In genomic region chr19:19674315-19674714, GRCh38 we compare ENCODE assay signal across 11 cellular contexts. TPM values are rescaled to one million over a fixed set of nuclear protein-coding genes. Genes with fewer than 3 reads are reported as not detected.
"Had no signal": no experiment of that assay in that cellular context is flagged by ENCODE, and none has a peak within 500 bp of the region (broad histone marks: within the 10 kb centered on the region; RNA-seq: fewer than 3 reads in every experiment).

No MANE protein-coding gene starts in this region.

- H3K4me3 Mint-ChIP-seq: stimulated activated naive CD8-positive, alpha-beta T cell treated with anti-CD3 and anti-CD28 coated beads, Interleukin-15, amount 100 ng/mL, for 72 hours; WTC11 had no signal

- H3K27me3 Mint-ChIP-seq: stimulated activated naive CD8-positive, alpha-beta T cell treated with anti-CD3 and anti-CD28 coated beads, Interleukin-15, amount 100 ng/mL, for 72 hours had no signal

- H3K27ac Mint-ChIP-seq: activated naive CD4-positive, alpha-beta T cell treated with anti-CD3 and anti-CD28 coated beads, Interleukin-2, amount 50 U/mL, for 72 hours; WTC11 had no signal

- DNase-seq: aorta; foreskin keratinocyte; islet precursor cell; ovary; stimulated activated CD4-positive, alpha-beta T cell treated with anti-CD3 and anti-CD28 coated beads, Interleukin-2, amount 100 ng/mL, for 48 hours; stimulated activated naive CD8-positive, alpha-beta T cell treated with anti-CD3 and anti-CD28 coated beads, Interleukin-15, amount 100 ng/mL, for 72 hours had no signal

- H3K36me3 ChIP-seq: breast epithelium, ovary had no signal

- H3K27me3 ChIP-seq: breast epithelium, foreskin keratinocyte, ovary had no signal

- H3K4me1 ChIP-seq: breast epithelium, foreskin keratinocyte had no signal

- H3K9me3 Mint-ChIP-seq: WTC11 had no signal

- H3K27ac ChIP-seq: breast epithelium, foreskin keratinocyte, ovary, thoracic aorta had no signal

- H3K4me3 ChIP-seq: breast epithelium, ovary, thoracic aorta had no signal

- H3K9me3 ChIP-seq: ovary had no signal

RNA-seq across cellular contexts. Expression of gene PBX4, which starts 55.8 kb away (rescaled TPM):
- total RNA-seq: endothelial cell of umbilical vein, thoracic aorta had no signal
- polyA plus RNA-seq: endothelial cell of umbilical vein had no signal
